Comparison of ENCODE assay signal across 9 cellular contexts in the genomic region with DNA sequence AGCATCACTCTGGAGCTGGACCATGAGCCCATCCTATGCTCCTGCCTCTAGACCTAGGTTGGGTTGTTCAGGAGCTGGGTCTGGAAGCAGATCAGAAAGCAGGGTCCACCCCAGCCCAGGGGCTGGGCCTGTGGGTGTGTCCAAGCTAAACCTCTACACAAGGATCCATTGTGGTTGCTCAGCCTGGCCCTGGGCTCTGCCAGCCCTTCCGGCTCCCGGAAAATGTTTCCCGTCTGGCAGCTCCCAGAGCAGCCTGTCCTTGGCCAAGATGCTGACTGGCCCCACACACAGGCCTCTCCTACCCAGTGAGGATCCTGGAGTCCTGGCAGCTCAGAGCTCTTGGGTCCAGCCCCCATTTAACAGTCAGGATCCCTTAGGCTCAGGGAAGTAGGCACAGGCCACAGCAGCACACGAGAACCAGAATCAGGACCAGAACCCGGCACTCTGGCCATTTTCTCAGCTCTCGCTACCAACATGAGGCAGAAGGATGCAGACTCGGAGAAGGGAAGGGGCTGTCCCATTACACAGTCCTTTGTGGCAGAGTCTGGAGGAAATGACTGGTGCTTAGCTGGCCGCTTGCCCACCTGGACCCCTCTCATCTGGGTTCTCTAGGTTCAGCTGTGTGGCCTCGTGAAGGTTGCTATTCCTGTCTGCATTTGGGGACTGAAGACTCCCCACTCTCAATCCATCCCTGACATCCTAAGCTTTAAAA. TPM values are rescaled to one million over a fixed set of nuclear protein-coding genes. Genes with fewer than 3 reads are reported as not detected.
DNase-seq lines count a peak whose midpoint lies in the region; ATAC-seq, FAIRE-seq and TF ChIP-seq lines count a peak whose summit lies in the region.
"Had no signal": no experiment of that assay in that cellular context is flagged by ENCODE, and none has a peak within 500 bp of the region (broad histone marks: within the 10 kb centered on the region; RNA-seq: fewer than 3 reads in every experiment).

No MANE protein-coding gene starts in this region.

- POLR2A ChIA-PET in A549 (lab: Yijun Ruan, JAX), result no interaction called here

- H3K36me3 Mint-ChIP-seq in naive B cell (no peaks in the 10 kb centered on the region), progenitor cell of endocrine pancreas (ENCODE audit: insufficient read depth) (no peaks in the 10 kb centered on the region)

- peak; percentile 4 to 10; a peak in 3 of 6 replicates for ATAC-seq in A549
- peak; percentile 63 for ATAC-seq in esophagus mucosa
- peak in 1 of 2 donors; percentile 4 for ATAC-seq in naive B cell (ENCODE audit: low read depth in 2 of 2)

- H3K4me1 Mint-ChIP-seq in naive B cell (peaks cover 38 to 52% (median 51%) of the 10 kb centered on the region in 3 donors), progenitor cell of endocrine pancreas (ENCODE audit: low read depth) (peaks cover 15% of the 10 kb centered on the region)

- no peaks in the 10 kb centered on the region for H3K36me3 ChIP-seq in KOPT-K1 (ENCODE audit: insufficient read depth, low read length)

- H3K4me3 ChIP-seq in A549, result no peak overlapping the region
- H3K4me3 ChIP-seq: smooth muscle cell had no signal

- no peaks in the 10 kb centered on the region for H3K27me3 Mint-ChIP-seq in naive B cell
- peaks cover 9% of the 10 kb centered on the region for H3K27me3 Mint-ChIP-seq in progenitor cell of endocrine pancreas

- H3K9me3 Mint-ChIP-seq in naive B cell (no peaks in the 10 kb centered on the region), progenitor cell of endocrine pancreas (ENCODE audit: low read depth) (peaks cover 5% of the 10 kb centered on the region)

- H3K4me3 Mint-ChIP-seq in naive B cell, result peak overlapping the region in 7 of 8 donors; percentile 10 to 82 (median 69)
- no peak overlapping the region for H3K4me3 Mint-ChIP-seq in progenitor cell of endocrine pancreas (ENCODE audit: low read depth)

- no peak for TF ChIP-seq EP300 in A549 (IDR thresholded peaks at IDR 0.05)

- H3K27ac ChIP-seq in A549, result no peak overlapping the region
- H3K27ac ChIP-seq in KOPT-K1 (ENCODE audit: low read depth, low read length, poor library complexity, severe bottlenecking), result peak overlapping the region; percentile 22

- no peak overlapping the region for H3K4me2 ChIP-seq in A549
- H3K4me2 ChIP-seq: smooth muscle cell had no signal

- no peak for FAIRE-seq in A549 (lab: Jason Lieb, UNC)

- CTCF ChIA-PET in A549 (lab: Yijun Ruan, JAX), result interaction anchor here (0.6 to 14.3 kb wide), 70 partner anchors 8 to 627 kb away, joined by 3 to 339 read pairs (median 4); partner anchors contain the start of genes ATG16L2, FCHSD2 and STARD10

- no peak for TF ChIP-seq CTCF in A549 (IDR thresholded peaks at IDR 0.05)
- no peak for TF ChIP-seq CTCF in progenitor cell of endocrine pancreas (IDR thresholded peaks at IDR 0.05; ENCODE audit: unreplicated experiment)

- no peak for TF ChIP-seq RAD21 in A549 (conservative IDR thresholded peaks at IDR 0.05 in 1 of 2, IDR thresholded peaks at IDR 0.05 in 1 of 2)

- H3K4me1 ChIP-seq in A549, result no peaks in the 10 kb centered on the region

- WGBS in A549 (ENCODE audit: missing lambda C conversion rate), result 78% methylated on average over 9 of the region's 9 CpGs

- H3K9me3 ChIP-seq in A549 (no peaks in the 10 kb centered on the region), KOPT-K1 (ENCODE audit: insufficient read depth, low read length, poor library complexity, severe bottlenecking) (no peaks in the 10 kb centered on the region)

- H3K27ac Mint-ChIP-seq in naive B cell (peak overlapping the region in 4 of 6 donors; percentile 44 to 94 (median 86)), progenitor cell of endocrine pancreas (no peak overlapping the region)

- DNase-seq in A549 (ENCODE audit: low read depth in 1 of 2, low spot score in 1 of 2) (no peak), naive B cell (no peak), middle frontal gyrus (ENCODE audit: extremely low spot score, low spot score) (no peak), NK-92 (lab: John Stamatoyannopoulos, UW; ENCODE audit: unreplicated experiment) (no peak), OCI-M1 (lab: John Stamatoyannopoulos, UW) (no peak), progenitor cell of endocrine pancreas (ENCODE audit: low spot score, unreplicated experiment) (no peak)

- TF ChIP-seq POLR2A in A549 (IDR thresholded peaks at IDR 0.05; ENCODE audit: low read length), result no peak

TF ChIP-seq in A549, 52 proteins besides CTCF, POLR2A, EP300 and RAD21:
- TF ChIP-seq HMGXB4 (CRISPR knock-in tag; IDR thresholded peaks at IDR 0.05; ENCODE audit: borderline replicate concordance), result no peak
- no peak for TF ChIP-seq ELK1 (IDR thresholded peaks at IDR 0.05; ENCODE audit: low read depth, low read length)
- no peak for TF ChIP-seq REST (IDR thresholded peaks at IDR 0.05)
- no peak for TF ChIP-seq NR3C1 (IDR thresholded peaks at IDR 0.05)
- TF ChIP-seq JUN (IDR thresholded peaks at IDR 0.05), result no peak
- TF ChIP-seq, protein P1, sequence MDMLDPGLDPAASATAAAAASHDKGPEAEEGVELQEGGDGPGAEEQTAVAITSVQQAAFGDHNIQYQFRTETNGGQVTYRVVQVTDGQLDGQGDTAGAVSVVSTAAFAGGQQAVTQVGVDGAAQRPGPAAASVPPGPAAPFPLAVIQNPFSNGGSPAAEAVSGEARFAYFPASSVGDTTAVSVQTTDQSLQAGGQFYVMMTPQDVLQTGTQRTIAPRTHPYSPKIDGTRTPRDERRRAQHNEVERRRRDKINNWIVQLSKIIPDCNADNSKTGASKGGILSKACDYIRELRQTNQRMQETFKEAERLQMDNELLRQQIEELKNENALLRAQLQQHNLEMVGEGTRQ (IDR thresholded peaks at IDR 0.05), result no peak

RNA-seq across cellular contexts. Expression of gene FCHSD2, which starts 35.4 kb away (rescaled TPM):
- polyA plus RNA-seq in A549 (2011; rRNA removed) (15.0 and 19.0 TPM in 2 replicates), A549 (2017; fragmentation: RNase III; extraction: RNeasy Plus Mini Kit Qiagen cat#74134 plus additional on column Dnase treatment) (9.4 to 10.5 TPM (median 10.5 TPM) in 3 replicates), naive B cell (ENCODE audit: low read depth in 6 of 6) (100 to 1,000 TPM in 3 of 6 donors, 10 to 100 TPM in 3; 43.0 to 134 (median 104) TPM)
- polyA plus RNA-seq in A549 (2012; cell fraction: cytosol; rRNA removed), result 6.6 and 7.7 TPM in 2 replicates
- 7.0 and 9.3 TPM in 2 replicates for polyA plus RNA-seq in A549 (2012; cell fraction: nucleus; rRNA removed)
- 8.8 and 9.8 TPM in 2 replicates for polyA minus RNA-seq in A549 (2011; rRNA and poly(A)+ RNA removed)
- total RNA-seq in esophagus mucosa (7.3 TPM), progenitor cell of endocrine pancreas (28.4 and 35.4 TPM in 2 replicates)

RNA-seq across cellular contexts. Expression of gene P2RY2, which starts 40.5 kb away (rescaled TPM):
- polyA plus RNA-seq in A549 (2011; rRNA removed) (3.7 and 5.2 TPM in 2 replicates), A549 (2017; fragmentation: RNase III; extraction: RNeasy Plus Mini Kit Qiagen cat#74134 plus additional on column Dnase treatment) (6.1 to 6.4 TPM (median 6.4 TPM) in 3 replicates), naive B cell (ENCODE audit: low read depth in 6 of 6) (under 1 TPM in 1 of 6 donors, not detected in 5; 0.18 TPM)
- polyA plus RNA-seq in A549 (2012; cell fraction: cytosol; rRNA removed), result 7.6 and 11.4 TPM in 2 replicates
- 10.3 and 15.5 TPM in 2 replicates for polyA plus RNA-seq in A549 (2012; cell fraction: nucleus; rRNA removed)
- 6.8 and 8.8 TPM in 2 replicates for polyA minus RNA-seq in A549 (2011; rRNA and poly(A)+ RNA removed)
- total RNA-seq in esophagus mucosa (44.3 TPM), progenitor cell of endocrine pancreas (0.55 and 0.96 TPM in 2 replicates)
- polyA plus RNA-seq: smooth muscle cell had no signal

Comparison
In these comparisons a context has a peak if more than half of its experiments do, and no peak if none do; other contexts are left out.
1. RNA of gene P2RY2, which starts 40.5 kb away (total RNA-seq): 44.3 TPM in esophagus mucosa (single experiment); 0.55 to 0.96 TPM in progenitor cell of endocrine pancreas; every median in the first group is over 10 times any median in the second.